In genomic region chr15:101307048-101307896, GRCh38 we compare ENCODE assay signal across 20 cellular contexts. TPM values are rescaled to one million over a fixed set of nuclear protein-coding genes. Genes with fewer than 3 reads are reported as not detected.
DNase-seq lines count a peak whose midpoint lies in the region; ATAC-seq and TF ChIP-seq lines count a peak whose summit lies in the region.
"Had no signal": no experiment of that assay in that cellular context is flagged by ENCODE, and none has a peak within 500 bp of the region (broad histone marks: within the 10 kb centered on the region; RNA-seq: fewer than 3 reads in every experiment).

No MANE protein-coding gene starts in this region.

- ATAC-seq in body of pancreas (no peak), natural killer cell (no peak), HG02588 (IDR thresholded peaks at IDR 0.05; ENCODE audit: unreplicated experiment) (no peak), GM21825 (IDR thresholded peaks at IDR 0.05; ENCODE audit: unreplicated experiment) (no peak)
- no peak for ATAC-seq in activated CD8-positive, alpha-beta T cell treated with anti-CD3 and anti-CD28 coated beads, Interleukin-2, amount 10 ng/mL, durations not matched to agents 7 days and 5 days
- ATAC-seq: activated CD4-positive, alpha-beta T cell treated with anti-CD3 and anti-CD28 coated beads for 36 hours had no signal

- H3K36me3 ChIP-seq in H7 (replicated peaks; ENCODE audit: control insufficient read depth, insufficient read depth, low read length) (no peaks in the 10 kb centered on the region), body of pancreas (replicated peaks in 1 of 2; ENCODE audit: insufficient read depth in 1 of 2, low read depth in 2 of 2) (no peaks in the 10 kb centered on the region)
- H3K36me3 ChIP-seq: BE2C, breast epithelium, tibial artery had no signal

- H3K9me3 Mint-ChIP-seq in natural killer cell: no peaks in the 10 kb centered on the region
- H3K9me3 Mint-ChIP-seq in activated CD8-positive, alpha-beta T cell treated with anti-CD3 and anti-CD28 coated beads, Interleukin-2, amount 10 ng/mL, durations not matched to agents 7 days and 5 days (ENCODE audit: insufficient read depth): no peaks in the 10 kb centered on the region
- H3K9me3 Mint-ChIP-seq: activated naive CD8-positive, alpha-beta T cell treated with anti-CD3 and anti-CD28 coated beads, Interleukin-2, amount 10 ng/mL, durations not matched to agents 7 days and 5 days; HFFc6 had no signal

- no peak overlapping the region for H3K27ac Mint-ChIP-seq in natural killer cell
- H3K27ac Mint-ChIP-seq in activated CD8-positive, alpha-beta T cell treated with anti-CD3 and anti-CD28 coated beads, Interleukin-2, amount 10 ng/mL, durations not matched to agents 7 days and 5 days: no peak overlapping the region
- H3K27ac Mint-ChIP-seq: activated CD4-positive, alpha-beta T cell treated with anti-CD3 and anti-CD28 coated beads for 36 hours; activated naive CD8-positive, alpha-beta T cell treated with anti-CD3 and anti-CD28 coated beads, Interleukin-2, amount 10 ng/mL, durations not matched to agents 7 days and 5 days; HFFc6 had no signal

- H3K27me3 Mint-ChIP-seq in natural killer cell (ENCODE audit: low read depth in 2 of 2): peaks cover 0 to 4% of the 10 kb centered on the region in 2 donors
- H3K27me3 Mint-ChIP-seq in activated CD8-positive, alpha-beta T cell treated with anti-CD3 and anti-CD28 coated beads, Interleukin-2, amount 10 ng/mL, durations not matched to agents 7 days and 5 days (ENCODE audit: low read depth): no peaks in the 10 kb centered on the region
- H3K27me3 Mint-ChIP-seq: activated naive CD8-positive, alpha-beta T cell treated with anti-CD3 and anti-CD28 coated beads, Interleukin-2, amount 10 ng/mL, durations not matched to agents 7 days and 5 days had no signal

- no peak overlapping the region for H3K27ac ChIP-seq in body of pancreas
- H3K27ac ChIP-seq: breast epithelium, tibial artery had no signal

- intact Hi-C loops in body of pancreas (cut with DNase I): loop anchor here (10.0 kb wide), 1 partner anchor 268 kb away; no protein-coding TSS in a partner anchor
- intact Hi-C loops in natural killer cell (cut with micrococcal nuclease): no loop called here

- no peaks in the 10 kb centered on the region for H3K9me3 ChIP-seq in body of pancreas
- H3K9me3 ChIP-seq: BE2C, breast epithelium, tibial artery had no signal

- no peak overlapping the region for H3K4me3 ChIP-seq in H7 (ENCODE audit: insufficient read depth, low read depth, low read length)
- no peak overlapping the region for H3K4me3 ChIP-seq in body of pancreas
- H3K4me3 ChIP-seq: breast epithelium, tibial artery had no signal

- CTCF ChIA-PET in activated CD8-positive, alpha-beta T cell treated with anti-CD3 and anti-CD28 coated beads, Interleukin-2, amount 10 ng/mL, durations not matched to agents 7 days and 5 days (lab: Charles Lee): interaction anchor here (0.9 to 2.0 kb wide), 4 partner anchors 8 to 334 kb away, joined by 3 to 7 read pairs (median 4); no protein-coding TSS in a partner anchor

- TF ChIP-seq POLR2A in body of pancreas (IDR thresholded peaks at IDR 0.05): no peak

- no peaks in the 10 kb centered on the region for H3K36me3 Mint-ChIP-seq in natural killer cell
- no peaks in the 10 kb centered on the region for H3K36me3 Mint-ChIP-seq in activated CD8-positive, alpha-beta T cell treated with anti-CD3 and anti-CD28 coated beads, Interleukin-2, amount 10 ng/mL, durations not matched to agents 7 days and 5 days (ENCODE audit: low read depth)
- H3K36me3 Mint-ChIP-seq: activated naive CD8-positive, alpha-beta T cell treated with anti-CD3 and anti-CD28 coated beads, Interleukin-2, amount 10 ng/mL, durations not matched to agents 7 days and 5 days had no signal

- no peak overlapping the region for H3K4me3 Mint-ChIP-seq in natural killer cell
- no peak overlapping the region for H3K4me3 Mint-ChIP-seq in activated CD8-positive, alpha-beta T cell treated with anti-CD3 and anti-CD28 coated beads, Interleukin-2, amount 10 ng/mL, durations not matched to agents 7 days and 5 days
- H3K4me3 Mint-ChIP-seq: activated CD4-positive, alpha-beta T cell treated with anti-CD3 and anti-CD28 coated beads for 36 hours; activated naive CD8-positive, alpha-beta T cell treated with anti-CD3 and anti-CD28 coated beads, Interleukin-2, amount 10 ng/mL, durations not matched to agents 7 days and 5 days; HFFc6 had no signal

- DNase-seq in H7 (peak; percentile 46), NCI-H187 (lab: John Stamatoyannopoulos, UW) (peak; percentile 59 to 63), body of pancreas (peak in 3 of 4 donors; percentile 2 to 6 (median 5)), natural killer cell (peak; percentile 11), NOMO-1 (lab: John Stamatoyannopoulos, UW; ENCODE audit: unreplicated experiment in 2 of 2) (no peak)
- DNase-seq in activated CD8-positive, alpha-beta T cell treated with anti-CD3 and anti-CD28 coated beads, Interleukin-2, amount 10 ng/mL, durations not matched to agents 7 days and 5 days: no peak
- DNase-seq: activated CD4-positive, alpha-beta T cell treated with anti-CD3 and anti-CD28 coated beads for 36 hours; activated naive CD8-positive, alpha-beta T cell treated with anti-CD3 and anti-CD28 coated beads, Interleukin-2, amount 10 ng/mL, durations not matched to agents 7 days and 5 days; activated T-cell treated with anti-CD3 and anti-CD28 coated beads for 4 hours; BE2C; DMS153; HFFc6; kidney; NCI-H2227 treated with DMSO at 0.1 percent for 48 hours; small intestine; T1000; tibial artery had no signal

- H3K4me1 ChIP-seq in body of pancreas: no peaks in the 10 kb centered on the region
- H3K4me1 ChIP-seq: BE2C, breast epithelium, tibial artery had no signal

- H3K27me3 ChIP-seq in H7 (ENCODE audit: control insufficient read depth, insufficient read depth, low read length): no peaks in the 10 kb centered on the region
- H3K27me3 ChIP-seq in body of pancreas: no peaks in the 10 kb centered on the region
- H3K27me3 ChIP-seq: BE2C, breast epithelium had no signal

- no peak for TF ChIP-seq CTCF in body of pancreas (IDR thresholded peaks at IDR 0.05)
- TF ChIP-seq CTCF in natural killer cell (IDR thresholded peaks at IDR 0.05): no peak

- WGBS in body of pancreas, 2 donors: 68% methylated on average over 8 to 24 of the region's 24 CpGs

- H3K4me1 Mint-ChIP-seq in natural killer cell: no peaks in the 10 kb centered on the region
- no peaks in the 10 kb centered on the region for H3K4me1 Mint-ChIP-seq in activated CD8-positive, alpha-beta T cell treated with anti-CD3 and anti-CD28 coated beads, Interleukin-2, amount 10 ng/mL, durations not matched to agents 7 days and 5 days (ENCODE audit: low read depth)
- H3K4me1 Mint-ChIP-seq: activated CD4-positive, alpha-beta T cell treated with anti-CD3 and anti-CD28 coated beads for 36 hours; activated naive CD8-positive, alpha-beta T cell treated with anti-CD3 and anti-CD28 coated beads, Interleukin-2, amount 10 ng/mL, durations not matched to agents 7 days and 5 days had no signal

- POLR2A ChIA-PET in activated CD8-positive, alpha-beta T cell treated with anti-CD3 and anti-CD28 coated beads, Interleukin-2, amount 10 ng/mL, durations not matched to agents 7 days and 5 days (lab: Charles Lee): interaction anchor here (0.8 to 1.3 kb wide), 2 partner anchors 12 to 13 kb away, joined by 3 read pairs; partner anchors contain the start of gene SNRPA1

RNA-seq across cellular contexts. Expression of gene SNRPA1, which starts 12.2 kb away (rescaled TPM):
- 32.3 and 35.5 TPM in 2 replicates for total RNA-seq in H7 (2014; rRNA removed; shearing (Covaris generic))
- total RNA-seq in body of pancreas (10 to 100 TPM; 26.2 to 29.7 TPM), natural killer cell (100 to 1,000 TPM; 146 to 174 (median 167) TPM)
- 100 to 1,000 TPM; 138 to 144 TPM for total RNA-seq in activated CD8-positive, alpha-beta T cell treated with anti-CD3 and anti-CD28 coated beads, Interleukin-2, amount 10 ng/mL, durations not matched to agents 7 days and 5 days

RNA-seq across cellular contexts. Expression of gene SELENOS, which starts 30.0 kb away (rescaled TPM):
- total RNA-seq in H7 (2014; rRNA removed; shearing (Covaris generic)): 52.2 and 55.5 TPM in 2 replicates
- total RNA-seq in body of pancreas (10 to 100 TPM; 37.2 to 45.1 TPM), natural killer cell (10 to 100 TPM; 33.6 to 44.2 (median 38.4) TPM)
- 10 to 100 TPM; 29.8 to 32.2 TPM for total RNA-seq in activated CD8-positive, alpha-beta T cell treated with anti-CD3 and anti-CD28 coated beads, Interleukin-2, amount 10 ng/mL, durations not matched to agents 7 days and 5 days

RNA-seq across cellular contexts. Expression of gene CHSY1, which starts 55.4 kb away (rescaled TPM):
- total RNA-seq in H7 (2014; rRNA removed; shearing (Covaris generic)): 45.8 and 64.9 TPM in 2 replicates
- total RNA-seq in body of pancreas: 10 to 100 TPM in 1 of 2 donors, 1 to 10 TPM in 1; 7.8 to 12.2 TPM
- 10 to 100 TPM; 21.1 to 32.5 (median 30.8) TPM for total RNA-seq in natural killer cell
- total RNA-seq in activated CD8-positive, alpha-beta T cell treated with anti-CD3 and anti-CD28 coated beads, Interleukin-2, amount 10 ng/mL, durations not matched to agents 7 days and 5 days: 10 to 100 TPM; 44.6 to 46.4 TPM

Comparison
In these comparisons a context has a peak if more than half of its experiments do, and no peak if none do; other contexts are left out.
1. DNase-seq: peak in H7 (single experiment), NCI-H187 (2 of 2), body of pancreas (3 of 4) and natural killer cell (single experiment); none in NOMO-1 (0 of 2) and activated CD8-positive, alpha-beta T cell treated with anti-CD3 and anti-CD28 coated beads, Interleukin-2, amount 10 ng/mL, durations not matched to agents 7 days and 5 days (single experiment).